Comparison of ENCODE assay signal across 1 cellular context in genomic region chr2:175036582-175037018, GRCh38.
A peak's percentile ranks its signal among the peaks of the same experiment; 100 is the strongest.
TF ChIP-seq lines count a peak whose summit lies in the region.

No MANE protein-coding gene starts in this region.

TF ChIP-seq in HepG2, 621 proteins besides CTCF, POLR2A, EP300 and RAD21 (continued from another document):
- no peak for TF ChIP-seq AKNA (CRISPR knock-in tag; IDR thresholded peaks at IDR 0.05; ENCODE audit: borderline replicate concordance)
- no peak for TF ChIP-seq ZNF841 (CRISPR knock-in tag; IDR thresholded peaks at IDR 0.05; ENCODE audit: borderline replicate concordance)
- TF ChIP-seq ZNF280B (CRISPR knock-in tag; IDR thresholded peaks at IDR 0.05; ENCODE audit: borderline replicate concordance), result no peak
- TF ChIP-seq GMEB2 (CRISPR knock-in tag; IDR thresholded peaks at IDR 0.05; ENCODE audit: low read depth), result no peak
- TF ChIP-seq FOXA3 (CRISPR knock-in tag; IDR thresholded peaks at IDR 0.05), result peak; percentile 85
- no peak for TF ChIP-seq YY1 (IDR thresholded peaks at IDR 0.05; ENCODE audit: insufficient read depth, insufficient replicate concordance, low read depth, low read length)
- no peak for TF ChIP-seq MIER2 (CRISPR knock-in tag; IDR thresholded peaks at IDR 0.05)
- TF ChIP-seq SAP130 (CRISPR knock-in tag; IDR thresholded peaks at IDR 0.05; ENCODE audit: low read depth), result peak; percentile 59
- no peak for TF ChIP-seq HES4 (CRISPR knock-in tag; IDR thresholded peaks at IDR 0.05; ENCODE audit: borderline replicate concordance)
- TF ChIP-seq ZNF678 (CRISPR knock-in tag; IDR thresholded peaks at IDR 0.05), result no peak
- TF ChIP-seq KLF11 (CRISPR knock-in tag; IDR thresholded peaks at IDR 0.05), result no peak
- 0 out of 2 replicates have a peak, but pooled peaks have one; percentile 54 for TF ChIP-seq BRCA1 (CRISPR knock-in tag; IDR thresholded peaks at IDR 0.05)
- no peak for TF ChIP-seq MAFF (IDR thresholded peaks at IDR 0.05; ENCODE audit: low read depth, low read length)
- no peak for TF ChIP-seq ARNTL (CRISPR knock-in tag; IDR thresholded peaks at IDR 0.05)
- TF ChIP-seq ZFP90 (CRISPR knock-in tag; IDR thresholded peaks at IDR 0.05; ENCODE audit: borderline replicate concordance), result no peak
- no peak for TF ChIP-seq NFYC (CRISPR knock-in tag; IDR thresholded peaks at IDR 0.05)
- TF ChIP-seq ATM (IDR thresholded peaks at IDR 0.05; ENCODE audit: borderline replicate concordance), result no peak
- TF ChIP-seq KLF15 (CRISPR knock-in tag; IDR thresholded peaks at IDR 0.05; ENCODE audit: borderline replicate concordance), result no peak
- TF ChIP-seq ZNF574 (CRISPR knock-in tag; IDR thresholded peaks at IDR 0.05), result no peak
- peak; percentile 57; the same call in 1 of the 2 replicates for TF ChIP-seq HOMEZ (CRISPR knock-in tag; IDR thresholded peaks at IDR 0.05; ENCODE audit: low read depth)
- no peak for TF ChIP-seq HNRNPLL (IDR thresholded peaks at IDR 0.05; ENCODE audit: low read depth, low read length, poor library complexity, severe bottlenecking)
- TF ChIP-seq HNRNPL (IDR thresholded peaks at IDR 0.05; ENCODE audit: low read depth, low read length), result no peak
- no peak for TF ChIP-seq RBM39 (IDR thresholded peaks at IDR 0.05; ENCODE audit: low read depth, low read length, poor library complexity, severe bottlenecking)
- TF ChIP-seq GRHL1 (CRISPR knock-in tag; conservative IDR thresholded peaks at IDR 0.05), result no peak
- TF ChIP-seq ATF6 (CRISPR knock-in tag; conservative IDR thresholded peaks at IDR 0.05), result no peak; the same call in 1 of the 2 replicates
- TF ChIP-seq SNRNP70 (IDR thresholded peaks at IDR 0.05; ENCODE audit: low read depth, low read length), result no peak
- TF ChIP-seq ZSCAN31 (CRISPR knock-in tag; IDR thresholded peaks at IDR 0.05; ENCODE audit: low read depth), result 0 out of 2 replicates have a peak, but pooled peaks have one; percentile 20
- TF ChIP-seq SMAD9 (CRISPR knock-in tag; IDR thresholded peaks at IDR 0.05), result no peak
- peak; percentile 94 for TF ChIP-seq ARID3A (IDR thresholded peaks at IDR 0.05; ENCODE audit: low read depth, low read length)
- no peak for TF ChIP-seq FIP1L1 (IDR thresholded peaks at IDR 0.05; ENCODE audit: borderline replicate concordance, insufficient read depth, low read depth, low read length)
- TF ChIP-seq ZNF383 (CRISPR knock-in tag; IDR thresholded peaks at IDR 0.05; ENCODE audit: borderline replicate concordance), result 0 out of 2 replicates have a peak, but pooled peaks have one; percentile 72
- no peak for TF ChIP-seq TBL1XR1 (IDR thresholded peaks at IDR 0.05; ENCODE audit: borderline replicate concordance, low read length, partially characterized antibody)
- TF ChIP-seq ASH2L (IDR thresholded peaks at IDR 0.05; ENCODE audit: insufficient read length, low read depth, low read length), result peak; percentile 28
- TF ChIP-seq HHEX (CRISPR knock-in tag; IDR thresholded peaks at IDR 0.05), result no peak
TF ChIP-seq in HepG2: peak in this region for 68.
